16 cellular contexts compared by ENCODE assay signal in genomic region chr13:51697855-51698254, GRCh38.
"Had no signal": no experiment of that assay in that cellular context is flagged by ENCODE, and none has a peak within 500 bp of the region (broad histone marks: within the 10 kb centered on the region; RNA-seq: fewer than 3 reads in every experiment).

No MANE protein-coding gene starts in this region.

- ATAC-seq: esophagus mucosa; gastroesophageal sphincter; mucosa of descending colon; naive thymus-derived CD8-positive, alpha-beta T cell; stimulated activated naive CD8-positive, alpha-beta T cell treated with anti-CD3 and anti-CD28 coated beads, Interleukin-15, Interleukin-2, amounts not matched to agents 100 U/mL and 50 U/mL, for 24 hours; T-helper 17 cell had no signal

- H3K4me3 ChIP-seq: gastroesophageal sphincter, mucosa of descending colon, suprapubic skin had no signal

- H3K9me3 ChIP-seq: gastroesophageal sphincter, mucosa of descending colon, suprapubic skin had no signal

- H3K27me3 ChIP-seq: brain microvascular endothelial cell, gastroesophageal sphincter, suprapubic skin had no signal

- DNase-seq: activated B cell treated with CpG ODN at 0.5 μM for 24 hours; activated CD4-positive, alpha-beta T cell treated with anti-CD3 and anti-CD28 coated beads, Interleukin-2, amount 10 ng/mL, durations not matched to agents 24 days and 14 days; activated naive CD4-positive, alpha-beta T cell treated with anti-CD3 and anti-CD28 coated beads, Interleukin-2, amount 50 U/mL, for 16 hours; amygdala; kidney glomerular epithelial cell; mucosa of descending colon; naive thymus-derived CD8-positive, alpha-beta T cell; stimulated activated CD4-positive, alpha-beta T cell treated with anti-CD3 and anti-CD28 coated beads, Interleukin-4, amount 100 ng/mL, for 1 hour; stimulated activated CD8-positive, alpha-beta memory T cell treated with anti-CD3 and anti-CD28 coated beads, Interleukin-4, amount 100 ng/mL, for 48 hours; stimulated activated naive CD8-positive, alpha-beta T cell treated with anti-CD3 and anti-CD28 coated beads, Interleukin-15, Interleukin-2, amounts not matched to agents 100 U/mL and 50 U/mL, for 24 hours; T-helper 17 cell had no signal

- H3K27ac ChIP-seq: brain microvascular endothelial cell, gastroesophageal sphincter, suprapubic skin had no signal

- H3K36me3 ChIP-seq: brain microvascular endothelial cell, gastroesophageal sphincter, suprapubic skin had no signal

- FAIRE-seq: TTC549 had no signal

- H3K4me1 ChIP-seq: gastroesophageal sphincter, suprapubic skin had no signal
